Comparison of ENCODE assay signal across 19 cellular contexts in genomic region chr12:113749433-113749815, GRCh38.
"Had no signal": no experiment of that assay in that cellular context is flagged by ENCODE, and none has a peak within 500 bp of the region (broad histone marks: within the 10 kb centered on the region; RNA-seq: fewer than 3 reads in every experiment).

No MANE protein-coding gene starts in this region.

- ATAC-seq: psoas muscle; right cardiac atrium; right lobe of liver; stimulated activated effector memory CD8-positive, alpha-beta T cell treated with anti-CD3 and anti-CD28 coated beads, Interleukin-12 subunit alpha, Interleukin-12 subunit beta, amount 100 ng/mL, for 72 hours; stimulated activated naive B cell treated with anti-CD40 and anti-IgM and Interleukin-4, amounts not matched to agents 10 μg/mL and 1 μg/mL and 100 μg/mL, for 72 hours had no signal

- DNase-seq: occipital lobe; ovary; posterior cingulate gyrus; psoas muscle; right cardiac atrium; right lobe of liver; sigmoid colon; small intestine; stimulated activated CD4-positive, alpha-beta T cell treated with anti-CD3 and anti-CD28 coated beads, Interleukin-15, amount 100 ng/mL, for 24 hours; stimulated activated CD4-positive, alpha-beta T cell treated with anti-CD3 and anti-CD28 coated beads, Interleukin-2, amount 100 ng/mL, for 24 hours; stimulated activated CD4-positive, alpha-beta T cell treated with anti-CD3 and anti-CD28 coated beads, Interleukin-2, amount 100 ng/mL, for 48 hours; stimulated activated CD4-positive, alpha-beta T cell treated with anti-CD3 and anti-CD28 coated beads, Interleukin-4, amount 100 ng/mL, for 24 hours; stimulated activated naive B cell treated with anti-CD40 and anti-IgM and Interleukin-4, amounts not matched to agents 10 μg/mL and 1 μg/mL and 100 μg/mL, for 72 hours; stimulated activated naive CD4-positive, alpha-beta T cell treated with Interleukin-2 at 50 U/mL for 16 hours; stomach; thyroid gland; trophoblast cell; upper lobe of left lung had no signal
